ENCODE assay signal across 10 cellular contexts in the genomic region with DNA sequence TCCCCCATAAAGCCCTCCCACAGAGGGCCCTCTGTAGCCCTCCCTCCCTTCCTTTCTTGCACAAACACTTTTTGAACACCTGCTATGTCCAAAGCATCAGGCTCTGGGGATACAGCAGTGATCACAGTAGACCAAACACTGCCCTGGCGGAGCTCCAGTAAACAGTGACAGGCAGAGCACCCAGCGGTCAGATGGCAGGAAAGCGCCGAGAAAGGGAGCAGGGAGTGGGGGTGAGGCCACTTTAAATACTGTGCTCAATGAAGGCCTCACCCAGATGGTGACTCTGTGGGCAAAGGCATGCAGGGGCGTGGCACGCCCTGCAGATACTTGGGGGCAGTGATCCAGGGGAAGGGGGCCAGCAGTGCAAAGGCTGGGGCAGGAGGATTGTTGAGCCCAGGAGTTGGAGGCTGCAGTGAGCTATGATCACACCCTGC. TPM values are rescaled to one million over a fixed set of nuclear protein-coding genes. Genes with fewer than 3 reads are reported as not detected.
DNase-seq lines count a peak whose midpoint lies in the region; ATAC-seq, FAIRE-seq and TF ChIP-seq lines count a peak whose summit lies in the region.
"Had no signal": no experiment of that assay in that cellular context is flagged by ENCODE, and none has a peak within 500 bp of the region (broad histone marks: within the 10 kb centered on the region; RNA-seq: fewer than 3 reads in every experiment).

No MANE protein-coding gene starts in this region.

- H2AFZ ChIP-seq in PC-9, result no peak overlapping the region

- 0 out of 5 replicates have a peak, but pooled peaks of 1 of the 2 experiments have one; percentile 11 for TF ChIP-seq EP300 in A549 (IDR thresholded peaks at IDR 0.05)

- peak overlapping the region; percentile 10 to 12 for H3K9ac ChIP-seq in kidney (ENCODE audit: low read length in 2 of 2)

- no peaks in the 10 kb centered on the region for H4K20me1 ChIP-seq in PC-9 (ENCODE audit: insufficient read depth)

- TF ChIP-seq POLR2A in A549 (IDR thresholded peaks at IDR 0.05; ENCODE audit: low read length), result no peak

- H3K27ac ChIP-seq in A549, result peak overlapping the region in 1 of 2 experiments; percentile 49; a peak in 3 of 6 replicates
- H3K27ac ChIP-seq in PC-9, result 0 out of 2 replicates have a peak overlapping the region, but pooled peaks have one; percentile 11
- H3K27ac ChIP-seq in kidney (ENCODE audit: low read depth in 2 of 2, low read length in 2 of 2), result peak overlapping the region in 1 of 2 donors; percentile 59

- H3K27me3 ChIP-seq in PC-9 (ENCODE audit: insufficient read depth, low read depth), result no peaks in the 10 kb centered on the region
- H3K27me3 ChIP-seq: ascending aorta, Peyer's patch had no signal

- H3K4me2 ChIP-seq in A549, result peak overlapping the region; percentile 67
- peak overlapping the region; percentile 59 for H3K4me2 ChIP-seq in PC-9

- no peak for TF ChIP-seq RAD21 in A549 (conservative IDR thresholded peaks at IDR 0.05 in 1 of 2, IDR thresholded peaks at IDR 0.05 in 1 of 2)

- no peaks in the 10 kb centered on the region for H3K79me2 ChIP-seq in PC-9 (ENCODE audit: low read depth)

- TF ChIP-seq CTCF in A549 (IDR thresholded peaks at IDR 0.05), result no peak
- TF ChIP-seq CTCF in PC-9 (conservative IDR thresholded peaks at IDR 0.05), result no peak
- TF ChIP-seq CTCF in kidney (IDR thresholded peaks at IDR 0.05; ENCODE audit: borderline replicate concordance, extremely low read depth, insufficient read depth), result no peak

- H3K9me2 ChIP-seq in PC-9 (ENCODE audit: insufficient read depth), result no peaks in the 10 kb centered on the region

- CTCF ChIA-PET in A549 (lab: Yijun Ruan, JAX) (interaction anchor here (0.6 to 10.0 kb wide), 19 partner anchors 11 to 633 kb away, joined by 3 to 107 read pairs (median 4); a partner anchor contains a TSS), PC-9 (lab: Charles Lee) (interaction anchor here (0.6 to 1.2 kb wide), 2 partner anchors 13 to 20 kb away, joined by 3 to 13 read pairs; no protein-coding TSS in a partner anchor)

- H3K4me1 ChIP-seq in A549 (peaks cover 28% of the 10 kb centered on the region), PC-9 (replicated peaks; ENCODE audit: insufficient read depth) (peaks cover 65% of the 10 kb centered on the region), kidney (ENCODE audit: control insufficient read depth in 1 of 2, insufficient read depth in 1 of 2, low read depth in 1 of 2, low read length in 2 of 2) (peaks cover 3 to 15% of the 10 kb centered on the region in 2 donors)
- H3K4me1 ChIP-seq: ascending aorta had no signal

- H3K36me3 ChIP-seq in PC-9 (ENCODE audit: low read depth) (no peaks in the 10 kb centered on the region), kidney (ENCODE audit: control insufficient read depth in 1 of 2, insufficient read depth in 2 of 2, low read length in 2 of 2) (no peaks in the 10 kb centered on the region)
- H3K36me3 ChIP-seq: ascending aorta, Peyer's patch had no signal

- intact Hi-C loops in PC-9 (cut with micrococcal nuclease; ENCODE audit: unreplicated experiment) (no loop called here), kidney (cut with DNase I) (no loop called here)

- H3K9me3 ChIP-seq in A549, result no peaks in the 10 kb centered on the region
- no peaks in the 10 kb centered on the region; the same call in 1 of the 2 replicates for H3K9me3 ChIP-seq in PC-9 (ENCODE audit: insufficient read depth, low read depth)
- H3K9me3 ChIP-seq in kidney (ENCODE audit: control insufficient read depth in 1 of 2, low read length in 2 of 2), result no peaks in the 10 kb centered on the region
- H3K9me3 ChIP-seq: ascending aorta, Peyer's patch had no signal

- peak; percentile 56 to 64 for DNase-seq in A549 (ENCODE audit: low read depth in 1 of 2, low spot score in 1 of 2)
- DNase-seq in GF-D8 (lab: John Stamatoyannopoulos, UW), result peak; percentile 56
- peak; percentile 66 to 72 for DNase-seq in PC-9
- DNase-seq in kidney, result peak; percentile 80
- no peak for DNase-seq in superior temporal gyrus (ENCODE audit: extremely low spot score)
- DNase-seq in kidney glomerular epithelial cell (lab: John Stamatoyannopoulos, UW), result no peak
- DNase-seq in activated gamma-delta T cell (lab: John Stamatoyannopoulos, UW), result no peak
- no peak for DNase-seq in T1000 (lab: John Stamatoyannopoulos, UW)

- H3K4me3 ChIP-seq in A549, result no peak overlapping the region
- no peak overlapping the region for H3K4me3 ChIP-seq in PC-9
- peak overlapping the region in 1 of 2 donors; percentile 29 for H3K4me3 ChIP-seq in kidney (ENCODE audit: low read length in 2 of 2)
- H3K4me3 ChIP-seq: ascending aorta, Peyer's patch had no signal

- peak; percentile 22 to 66; a peak in 4 of 6 replicates for ATAC-seq in A549

- 16% methylated on average over 6 of the region's 6 CpGs for WGBS in A549 (ENCODE audit: missing lambda C conversion rate)

- POLR2A ChIA-PET in A549 (lab: Yijun Ruan, JAX) (interaction anchor here (1.0 kb wide), 1 partner anchor 140 kb away, joined by 4 read pairs; no protein-coding TSS in a partner anchor), PC-9 (lab: Charles Lee; ENCODE audit: unreplicated experiment) (interaction anchor here (0.6 to 0.8 kb wide), 2 partner anchors 103 to 238 kb away, joined by 4 to 7 read pairs; no protein-coding TSS in a partner anchor)

- peaks cover 31% of the 10 kb centered on the region for H3F3A ChIP-seq in PC-9 (ENCODE audit: insufficient read depth, low read depth)

- BruUV-seq in PC-9 (replicated peaks; lab: Mats Ljungman, UMichigan), result no TSS peak

- no peak for FAIRE-seq in A549 (lab: Jason Lieb, UNC)
- no peak for FAIRE-seq in kidney (lab: Jason Lieb, UNC)

TF ChIP-seq in A549, 52 proteins besides CTCF, POLR2A, EP300 and RAD21:
- TF ChIP-seq, protein P1, sequence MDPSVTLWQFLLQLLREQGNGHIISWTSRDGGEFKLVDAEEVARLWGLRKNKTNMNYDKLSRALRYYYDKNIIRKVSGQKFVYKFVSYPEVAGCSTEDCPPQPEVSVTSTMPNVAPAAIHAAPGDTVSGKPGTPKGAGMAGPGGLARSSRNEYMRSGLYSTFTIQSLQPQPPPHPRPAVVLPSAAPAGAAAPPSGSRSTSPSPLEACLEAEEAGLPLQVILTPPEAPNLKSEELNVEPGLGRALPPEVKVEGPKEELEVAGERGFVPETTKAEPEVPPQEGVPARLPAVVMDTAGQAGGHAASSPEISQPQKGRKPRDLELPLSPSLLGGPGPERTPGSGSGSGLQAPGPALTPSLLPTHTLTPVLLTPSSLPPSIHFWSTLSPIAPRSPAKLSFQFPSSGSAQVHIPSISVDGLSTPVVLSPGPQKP (IDR thresholded peaks at IDR 0.05; ENCODE audit: low read depth, low read length), result no peak
- TF ChIP-seq JUN (IDR thresholded peaks at IDR 0.05), result 0 out of 5 replicates have a peak, but pooled peaks of 1 of the 2 experiments have one; percentile 42
- TF ChIP-seq MAZ (IDR thresholded peaks at IDR 0.05; ENCODE audit: borderline replicate concordance, low read depth, low read length), result no peak
- TF ChIP-seq, protein P2, sequence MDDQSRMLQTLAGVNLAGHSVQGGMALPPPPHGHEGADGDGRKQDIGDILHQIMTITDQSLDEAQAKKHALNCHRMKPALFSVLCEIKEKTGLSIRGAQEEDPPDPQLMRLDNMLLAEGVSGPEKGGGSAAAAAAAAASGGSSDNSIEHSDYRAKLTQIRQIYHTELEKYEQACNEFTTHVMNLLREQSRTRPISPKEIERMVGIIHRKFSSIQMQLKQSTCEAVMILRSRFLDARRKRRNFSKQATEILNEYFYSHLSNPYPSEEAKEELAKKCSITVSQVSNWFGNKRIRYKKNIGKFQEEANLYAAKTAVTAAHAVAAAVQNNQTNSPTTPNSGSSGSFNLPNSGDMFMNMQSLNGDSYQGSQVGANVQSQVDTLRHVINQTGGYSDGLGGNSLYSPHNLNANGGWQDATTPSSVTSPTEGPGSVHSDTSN (IDR thresholded peaks at IDR 0.05), result no peak
TF ChIP-seq in A549: peak in this region for 1.

RNA-seq across cellular contexts. Expression of a gene that starts 7.6 kb away (rescaled TPM):
- polyA plus RNA-seq in A549 (2011; rRNA removed) (0.22 and 0.44 TPM in 2 replicates), A549 (2017; fragmentation: RNase III; extraction: RNeasy Plus Mini Kit Qiagen cat#74134 plus additional on column Dnase treatment) (0.67 to 1.2 TPM (median 0.68 TPM) in 3 replicates), kidney (ENCODE audit: insufficient read depth, low read depth, low replicate concordance) (1.2 TPM)
- 0.33 and 0.61 TPM in 2 replicates for polyA plus RNA-seq in A549 (2012; cell fraction: cytosol; rRNA removed)
- 1.2 and 1.4 TPM in 2 replicates for polyA plus RNA-seq in A549 (2012; cell fraction: nucleus; rRNA removed)
- 0.50 and 0.54 TPM in 2 replicates for polyA minus RNA-seq in A549 (2011; rRNA and poly(A)+ RNA removed)
- total RNA-seq in PC-9 (2021) (2.4 and 2.8 TPM in 2 replicates), kidney (4.4 TPM)

RNA-seq across cellular contexts. Expression of a gene that starts 14.7 kb away (rescaled TPM):
- polyA plus RNA-seq in A549 (2011; rRNA removed), result not detected in 2 replicates
- polyA plus RNA-seq in A549 (2012; cell fraction: cytosol; rRNA removed), result 0.04 and 0.10 TPM in 2 replicates
- polyA plus RNA-seq in A549 (2012; cell fraction: nucleus; rRNA removed), result 0.18 TPM in 1 of 2 replicates, not detected in the other
- polyA plus RNA-seq in A549 (2017; fragmentation: RNase III; extraction: RNeasy Plus Mini Kit Qiagen cat#74134 plus additional on column Dnase treatment), result not detected in 3 replicates
- not detected in 2 replicates for polyA minus RNA-seq in A549 (2011; rRNA and poly(A)+ RNA removed)
- total RNA-seq in PC-9 (2021), result 7.8 and 9.2 TPM in 2 replicates
- 38.8 TPM for total RNA-seq in kidney
- polyA plus RNA-seq in kidney (ENCODE audit: insufficient read depth, low read depth, low replicate concordance), result 55.8 TPM

RNA-seq across cellular contexts. Expression of a gene that starts 33.0 kb away (rescaled TPM):
- polyA plus RNA-seq in A549 (2011; rRNA removed) (0.06 and 0.17 TPM in 2 replicates), A549 (2017; fragmentation: RNase III; extraction: RNeasy Plus Mini Kit Qiagen cat#74134 plus additional on column Dnase treatment) (0.03 to 0.08 TPM (median 0.03 TPM) in 3 replicates), kidney (ENCODE audit: insufficient read depth, low read depth, low replicate concordance) (0.19 TPM)
- polyA plus RNA-seq in A549 (2012; cell fraction: cytosol; rRNA removed), result 0.03 and 0.07 TPM in 2 replicates
- polyA plus RNA-seq in A549 (2012; cell fraction: nucleus; rRNA removed), result 0.05 TPM in 2 replicates
- polyA minus RNA-seq in A549 (2011; rRNA and poly(A)+ RNA removed), result 0.45 and 0.88 TPM in 2 replicates
- total RNA-seq in PC-9 (2021) (1.4 and 1.7 TPM in 2 replicates), kidney (3.4 TPM)

Comparison
In these comparisons a context has a peak if more than half of its experiments do, and no peak if none do; other contexts are left out.
1. DNase-seq: peak in A549 (2 of 2), GF-D8 (single experiment), PC-9 (2 of 2) and kidney (single experiment); none in superior temporal gyrus (single experiment), kidney glomerular epithelial cell (single experiment), activated gamma-delta T cell (single experiment) and T1000 (single experiment).